ENCODE assay signal across 17 cellular contexts in the genomic region with DNA sequence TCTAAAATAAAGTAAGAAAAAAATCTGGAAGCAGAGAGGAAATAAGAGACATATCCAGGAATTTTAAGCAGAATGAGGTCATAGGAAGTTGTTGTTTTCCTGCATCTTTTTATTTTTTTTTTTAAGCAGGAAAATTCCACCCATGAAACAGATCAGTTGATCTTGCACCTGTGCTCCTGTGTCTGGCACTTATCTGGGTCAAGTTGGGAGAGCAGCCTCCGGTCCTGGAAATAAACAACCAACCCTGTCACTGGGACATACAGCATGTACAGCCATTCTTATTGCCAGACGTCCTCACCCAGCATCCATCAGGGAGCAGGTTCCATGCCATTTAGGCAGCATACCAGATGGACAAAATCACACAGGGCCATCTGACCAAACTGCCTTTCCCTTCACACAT.
"Had no signal": no experiment of that assay in that cellular context is flagged by ENCODE, and none has a peak within 500 bp of the region (broad histone marks: within the 10 kb centered on the region; RNA-seq: fewer than 3 reads in every experiment).

No MANE protein-coding gene starts in this region.

- H3K4me3 ChIP-seq: adrenal gland, colonic mucosa, heart left ventricle, pancreas, suprapubic skin had no signal

- H3K36me3 ChIP-seq: adrenal gland, colonic mucosa, heart left ventricle, pancreas, suprapubic skin had no signal

- DNase-seq: activated CD4-positive, alpha-beta T cell treated with anti-CD3 and anti-CD28 coated beads, Interleukin-2, amount 50 U/mL, for 4 hours; activated CD4-positive, CD25-positive, alpha-beta regulatory T cell treated with anti-CD3 and anti-CD28 coated beads, Interleukin-2, amount 50 U/mL, for 72 hours; activated naive CD4-positive, alpha-beta T cell treated with anti-CD3 and anti-CD28 coated beads, Interleukin-2, amount 50 U/mL, for 16 hours; activated T-cell treated with anti-CD3 and anti-CD28 coated beads, Interleukin-2, amount 50 U/mL, for 24 hours; colonic mucosa; effector CD4-positive, alpha-beta T cell; foreskin melanocyte; left colon; naive thymus-derived CD4-positive, alpha-beta T cell; pancreas; stimulated activated CD4-positive, alpha-beta T cell treated with anti-CD3 and anti-CD28 coated beads, Interleukin-15, amount 100 ng/mL, for 24 hours; stimulated activated CD4-positive, alpha-beta T cell treated with anti-CD3 and anti-CD28 coated beads, Interleukin-4, amount 100 ng/mL, for 1 hour; stimulated activated naive CD4-positive, alpha-beta T cell treated with Interleukin-2 at 50 U/mL for 16 hours; trophoblast cell had no signal

- ATAC-seq: left colon; naive thymus-derived CD4-positive, alpha-beta T cell; pancreas had no signal

- H3K27ac ChIP-seq: adrenal gland, colonic mucosa, pancreas, suprapubic skin had no signal

- H3K9me3 ChIP-seq: adrenal gland, colonic mucosa, pancreas, suprapubic skin had no signal

- H3K4me1 ChIP-seq: adrenal gland, colonic mucosa, pancreas had no signal

- FAIRE-seq: pancreas had no signal

- H3K27me3 ChIP-seq: adrenal gland, colonic mucosa, heart left ventricle, pancreas, suprapubic skin had no signal
